Comparison of ENCODE assay signal across 8 cellular contexts in genomic region chr3:184155644-184156521, GRCh38.
DNase-seq lines count a peak whose midpoint lies in the region; ATAC-seq and TF ChIP-seq lines count a peak whose summit lies in the region.

No MANE protein-coding gene starts in this region.

- H3K4me3 ChIP-seq in AG09309 (ENCODE audit: control insufficient read depth, low read depth, low read length) = peak overlapping the region; percentile 96
- peak overlapping the region; percentile 91 for H3K4me3 ChIP-seq in brain microvascular endothelial cell (ENCODE audit: low read depth, low read length)

- no peaks in the 10 kb centered on the region for H3K27me3 ChIP-seq in brain microvascular endothelial cell (replicated peaks)

- in situ Hi-C loops in brain microvascular endothelial cell (cut with HindIII; ENCODE audit: low pct_ligation_motif_present, low sequenced_read_pairs) = no loop called here

- ATAC-seq in GM19035 (IDR thresholded peaks at IDR 0.05; ENCODE audit: unreplicated experiment) (peak; percentile 33), HG03196 (IDR thresholded peaks at IDR 0.05; ENCODE audit: unreplicated experiment) (peak; percentile 21)

- no peaks in the 10 kb centered on the region for H3K36me3 ChIP-seq in brain microvascular endothelial cell (replicated peaks)

- DNase-seq in AG09309 (ENCODE audit: low read depth) = no peak
- DNase-seq in T-helper 2 cell = peak in 3 of 5 experiments; percentile 27 to 58 (median 30)
- DNase-seq in brain microvascular endothelial cell = no peak
- peak; percentile 73 for DNase-seq in islet precursor cell
- DNase-seq in stimulated activated CD4-positive, alpha-beta T cell treated with anti-CD3 and anti-CD28 coated beads, Interleukin-2, amount 100 ng/mL, for 24 hours = peak; percentile 60 to 68
- no peak for DNase-seq in NCI-H1930 (lab: John Stamatoyannopoulos, UW)

- H3K27ac ChIP-seq in brain microvascular endothelial cell = peak overlapping the region; percentile 74

- TF ChIP-seq CTCF in AG09309 (IDR thresholded peaks at IDR 0.05; ENCODE audit: control insufficient read depth, insufficient read depth, low read depth, low read length, missing control alignments) (no peak), brain microvascular endothelial cell (IDR thresholded peaks at IDR 0.05; ENCODE audit: low read depth, low read length, missing control alignments) (no peak)

Comparison
In these comparisons a context has a peak if more than half of its experiments do, and no peak if none do; other contexts are left out.
1. DNase-seq: peak in T-helper 2 cell (3 of 5), islet precursor cell (single experiment) and stimulated activated CD4-positive, alpha-beta T cell treated with anti-CD3 and anti-CD28 coated beads, Interleukin-2, amount 100 ng/mL, for 24 hours (2 of 2); none in AG09309 (single experiment), brain microvascular endothelial cell (single experiment) and NCI-H1930 (0 of 2).